In the genomic region with DNA sequence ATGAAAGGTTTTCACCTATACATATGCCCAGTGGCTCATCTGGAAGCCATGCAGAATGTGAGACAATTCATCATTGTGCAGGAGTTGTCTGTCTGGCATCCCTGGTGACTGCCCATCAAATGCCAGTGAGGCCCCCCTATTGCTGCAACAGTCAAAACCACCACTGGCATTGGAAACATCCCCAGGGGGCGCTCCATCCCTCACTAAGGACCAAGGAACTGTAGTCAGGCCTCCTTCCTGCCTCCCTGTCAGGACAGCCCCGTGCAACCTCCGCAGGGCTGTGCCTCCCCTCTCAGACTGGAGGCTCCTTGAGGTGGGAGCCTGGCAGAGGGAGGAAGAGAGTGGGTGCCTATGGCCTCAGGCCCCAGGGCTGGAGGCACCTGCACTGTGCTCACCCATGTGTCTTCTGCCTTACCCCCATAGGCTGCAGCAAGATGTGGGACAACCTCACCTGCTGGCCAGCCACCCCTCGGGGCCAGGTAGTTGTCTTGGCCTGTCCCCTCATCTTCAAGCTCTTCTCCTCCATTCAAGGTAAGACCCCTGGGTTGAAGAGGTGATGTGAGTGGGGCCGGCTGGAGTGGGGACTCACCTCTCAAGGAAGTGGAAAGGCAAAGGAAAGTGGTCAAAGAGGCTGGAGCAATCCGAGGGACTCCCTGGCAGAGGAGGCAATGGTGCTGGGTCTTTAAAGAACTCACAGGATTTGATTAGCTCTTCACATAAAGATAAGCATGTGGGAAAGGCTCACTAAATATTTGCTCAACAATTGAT, we compare ENCODE assay signal across 11 cellular contexts. TPM values are rescaled to one million over a fixed set of nuclear protein-coding genes. Genes with fewer than 3 reads are reported as not detected.
DNase-seq lines count a peak whose midpoint lies in the region; ATAC-seq and TF ChIP-seq lines count a peak whose summit lies in the region.
"Had no signal": no experiment of that assay in that cellular context is flagged by ENCODE, and none has a peak within 500 bp of the region (broad histone marks: within the 10 kb centered on the region; RNA-seq: fewer than 3 reads in every experiment).

No MANE protein-coding gene starts in this region.

- H3K27ac Mint-ChIP-seq in CD4-positive, CD25-positive, alpha-beta regulatory T cell, result peak overlapping the region; percentile 57 to 77 (median 73)
- H3K27ac Mint-ChIP-seq in GM23338 (no peak overlapping the region), WTC11 (no peak overlapping the region), mesothelial cell of epicardium (no peak overlapping the region)

- peak in 2 of 3 donors; percentile 39 to 70 for DNase-seq in CD4-positive, CD25-positive, alpha-beta regulatory T cell
- DNase-seq in GM23338 (ENCODE audit: low spot score) (peak; percentile 79), WTC11 (ENCODE audit: low spot score) (peak; percentile 80), fibroblast of mammary gland (ENCODE audit: low read depth) (no peak), C1 segment of cervical spinal cord (lab: John Stamatoyannopoulos, UW) (no peak), NCI-H1930 (lab: John Stamatoyannopoulos, UW) (no peak), NCI-H1105 (lab: John Stamatoyannopoulos, UW) (no peak), mesothelial cell of epicardium (ENCODE audit: low spot score in 2 of 2, unreplicated experiment in 2 of 2) (no peak)
- DNase-seq: activated CD8-positive, alpha-beta memory T cell treated with anti-CD3 and anti-CD28 coated beads, Interleukin-2, amount 50 U/mL, for 4 hours; NCI-H446 had no signal

- no peaks in the 10 kb centered on the region for H3K9me3 Mint-ChIP-seq in CD4-positive, CD25-positive, alpha-beta regulatory T cell
- H3K9me3 Mint-ChIP-seq in GM23338 (no peaks in the 10 kb centered on the region), WTC11 (no peaks in the 10 kb centered on the region), mesothelial cell of epicardium (no peaks in the 10 kb centered on the region)

- POLR2A ChIA-PET in WTC11 (lab: Charles Lee), result no interaction called here

- no peaks in the 10 kb centered on the region for H3K4me1 ChIP-seq in CD4-positive, CD25-positive, alpha-beta regulatory T cell (ENCODE audit: control insufficient read depth, insufficient read depth, low read length, poor library complexity, severe bottlenecking)
- H3K4me1 ChIP-seq in GM23338 (ENCODE audit: insufficient read depth), result no peaks in the 10 kb centered on the region

- H3K4me2 ChIP-seq in GM23338, result no peak overlapping the region

- H3K27me3 ChIP-seq in CD4-positive, CD25-positive, alpha-beta regulatory T cell (ENCODE audit: control insufficient read depth, insufficient read depth, low read length), result no peaks in the 10 kb centered on the region
- no peaks in the 10 kb centered on the region for H3K27me3 ChIP-seq in GM23338 (ENCODE audit: insufficient read depth)

- H3K4me3 ChIP-seq in CD4-positive, CD25-positive, alpha-beta regulatory T cell (ENCODE audit: low read depth, low read length), result no peak overlapping the region
- H3K4me3 ChIP-seq in GM23338 (no peak overlapping the region), fibroblast of mammary gland (ENCODE audit: control insufficient read depth, low read depth, low read length) (no peak overlapping the region)

- peaks cover 5 to 28% (median 11%) of the 10 kb centered on the region in 4 donors for H3K4me1 Mint-ChIP-seq in CD4-positive, CD25-positive, alpha-beta regulatory T cell
- H3K4me1 Mint-ChIP-seq in GM23338, result no peaks in the 10 kb centered on the region
- 0 out of 2 replicates have a peak, but pooled peaks cover 2% of the 10 kb centered on the region for H3K4me1 Mint-ChIP-seq in WTC11
- no peaks in the 10 kb centered on the region for H3K4me1 Mint-ChIP-seq in mesothelial cell of epicardium

- H3F3A ChIP-seq in GM23338 (replicated peaks; ENCODE audit: low read depth), result no peaks in the 10 kb centered on the region

- TF ChIP-seq CTCF in GM23338 (conservative IDR thresholded peaks at IDR 0.05; ENCODE audit: low read depth in 2 of 2), result peak; percentile 63 to 84
- TF ChIP-seq CTCF in WTC11 (IDR thresholded peaks at IDR 0.05), result peak; percentile 54
- peak; percentile 16 for TF ChIP-seq CTCF in fibroblast of mammary gland (conservative IDR thresholded peaks at IDR 0.05; ENCODE audit: control insufficient read depth, insufficient read depth, low read depth, low read length)
- TF ChIP-seq CTCF in mesothelial cell of epicardium (IDR thresholded peaks at IDR 0.05; ENCODE audit: unreplicated experiment), result no peak

- H3K9me3 ChIP-seq in CD4-positive, CD25-positive, alpha-beta regulatory T cell (ENCODE audit: control insufficient read depth in 2 of 2, low read length in 2 of 2), result no peaks in the 10 kb centered on the region

- no peak overlapping the region for H2AFZ ChIP-seq in GM23338

- H3K27ac ChIP-seq in CD4-positive, CD25-positive, alpha-beta regulatory T cell (ENCODE audit: insufficient read depth, low read length, poor library complexity, severe bottlenecking), result no peak overlapping the region
- no peak overlapping the region for H3K27ac ChIP-seq in GM23338 (ENCODE audit: low read depth)
- H3K27ac ChIP-seq: HL-60 had no signal

- no peaks in the 10 kb centered on the region for H3K36me3 ChIP-seq in CD4-positive, CD25-positive, alpha-beta regulatory T cell (ENCODE audit: control insufficient read depth, insufficient read depth, low read length)
- H3K36me3 ChIP-seq in GM23338 (ENCODE audit: insufficient read depth), result no peaks in the 10 kb centered on the region

- ATAC-seq in CD4-positive, CD25-positive, alpha-beta regulatory T cell (ENCODE audit: low read depth in 2 of 2), result no peak
- ATAC-seq in GM23338, result peak; percentile 91
- peak; percentile 85 for ATAC-seq in WTC11

- no peak overlapping the region for H3K4me3 Mint-ChIP-seq in CD4-positive, CD25-positive, alpha-beta regulatory T cell
- H3K4me3 Mint-ChIP-seq in GM23338 (no peak overlapping the region), WTC11 (no peak overlapping the region), mesothelial cell of epicardium (no peak overlapping the region)

- H3K79me2 ChIP-seq in GM23338 (replicated peaks; ENCODE audit: insufficient read depth), result no peaks in the 10 kb centered on the region

- H3K27me3 Mint-ChIP-seq in CD4-positive, CD25-positive, alpha-beta regulatory T cell, result no peaks in the 10 kb centered on the region
- H3K27me3 Mint-ChIP-seq in GM23338 (ENCODE audit: insufficient read depth, low read depth, poor library complexity) (peaks cover 2% of the 10 kb centered on the region), WTC11 (ENCODE audit: low read depth) (no peaks in the 10 kb centered on the region), mesothelial cell of epicardium (ENCODE audit: low read depth) (no peaks in the 10 kb centered on the region)

- H4K20me1 ChIP-seq in GM23338 (replicated peaks; ENCODE audit: insufficient read depth), result no peaks in the 10 kb centered on the region

- CTCF ChIA-PET in WTC11 (lab: Charles Lee), result interaction anchor here (3.3 kb wide), 1 partner anchor 17 kb away, joined by 18 read pairs; no protein-coding TSS in a partner anchor

- H3K9me2 ChIP-seq in GM23338 (ENCODE audit: insufficient read depth), result no peaks in the 10 kb centered on the region

- H3K36me3 Mint-ChIP-seq in CD4-positive, CD25-positive, alpha-beta regulatory T cell, result peaks cover 22% of the 10 kb centered on the region
- no peaks in the 10 kb centered on the region for H3K36me3 Mint-ChIP-seq in GM23338 (ENCODE audit: low read depth)
- H3K36me3 Mint-ChIP-seq in WTC11, result no peaks in the 10 kb centered on the region
- H3K36me3 Mint-ChIP-seq in mesothelial cell of epicardium, result no peaks in the 10 kb centered on the region

TF ChIP-seq in GM23338, 12 proteins besides CTCF, POLR2A, EP300 and RAD21:
- TF ChIP-seq CREB1 (CRISPR knock-in tag; IDR thresholded peaks at IDR 0.05; ENCODE audit: low read depth) (no peak), POLR2AphosphoS5 (IDR thresholded peaks at IDR 0.05; ENCODE audit: low read depth) (no peak), NANOG (IDR thresholded peaks at IDR 0.05; ENCODE audit: borderline replicate concordance) (no peak), ZNF114 (CRISPR knock-in tag; IDR thresholded peaks at IDR 0.05) (no peak), JUNB (IDR thresholded peaks at IDR 0.05; ENCODE audit: unreplicated experiment) (no peak)

TF ChIP-seq in WTC11, 78 proteins besides CTCF, POLR2A, EP300 and RAD21:
- TF ChIP-seq GRHL2 (CRISPR knock-in tag; IDR thresholded peaks at IDR 0.05; ENCODE audit: insufficient replicate concordance, severe bottlenecking) (no peak), EMX1 (CRISPR knock-in tag; IDR thresholded peaks at IDR 0.05) (no peak), NR2C2 (CRISPR knock-in tag; IDR thresholded peaks at IDR 0.05) (no peak)
- TF ChIP-seq, protein P1, sequence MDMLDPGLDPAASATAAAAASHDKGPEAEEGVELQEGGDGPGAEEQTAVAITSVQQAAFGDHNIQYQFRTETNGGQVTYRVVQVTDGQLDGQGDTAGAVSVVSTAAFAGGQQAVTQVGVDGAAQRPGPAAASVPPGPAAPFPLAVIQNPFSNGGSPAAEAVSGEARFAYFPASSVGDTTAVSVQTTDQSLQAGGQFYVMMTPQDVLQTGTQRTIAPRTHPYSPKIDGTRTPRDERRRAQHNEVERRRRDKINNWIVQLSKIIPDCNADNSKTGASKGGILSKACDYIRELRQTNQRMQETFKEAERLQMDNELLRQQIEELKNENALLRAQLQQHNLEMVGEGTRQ (CRISPR knock-in tag; IDR thresholded peaks at IDR 0.05), result no peak

RNA-seq across cellular contexts. Expression of a gene that starts 16.5 kb away (rescaled TPM):
- total RNA-seq in CD4-positive, CD25-positive, alpha-beta regulatory T cell, result 31.2 TPM
- polyA plus RNA-seq in CD4-positive, CD25-positive, alpha-beta regulatory T cell, result 10 to 100 TPM in 1 of 4 donors, 1 to 10 TPM in 3; 5.0 to 10.7 (median 8.1) TPM
- total RNA-seq in GM23338 (2014; rRNA removed; shearing (Covaris generic)), result 13.9 and 19.3 TPM in 2 replicates
- polyA plus RNA-seq in GM23338 (2016; fragmentation: Nextera tagmentation; extraction: Ambion mirVana), result 4.9 and 6.3 TPM in 2 replicates
- 7.1 to 9.4 TPM (median 7.2 TPM) in 3 replicates for total RNA-seq in WTC11 (2021)
- 2.1 to 2.8 TPM (median 2.3 TPM) in 3 replicates for total RNA-seq in mesothelial cell of epicardium

Comparison
In these comparisons a context has a peak if more than half of its experiments do, and no peak if none do; other contexts are left out.
1. ATAC-seq: peak in GM23338 (single experiment) and WTC11 (single experiment); none in CD4-positive, CD25-positive, alpha-beta regulatory T cell (0 of 2).
2. DNase-seq: peak in CD4-positive, CD25-positive, alpha-beta regulatory T cell (2 of 3), GM23338 (single experiment) and WTC11 (single experiment); none in fibroblast of mammary gland (single experiment), C1 segment of cervical spinal cord (0 of 14), NCI-H1930 (0 of 2), NCI-H1105 (single experiment) and mesothelial cell of epicardium (0 of 2).
3. H3K27ac Mint-ChIP-seq: peak in CD4-positive, CD25-positive, alpha-beta regulatory T cell (3 of 3); none in GM23338 (single experiment), WTC11 (single experiment) and mesothelial cell of epicardium (single experiment).